Comparison of ENCODE assay signal across 8 cellular contexts in the genomic region with DNA sequence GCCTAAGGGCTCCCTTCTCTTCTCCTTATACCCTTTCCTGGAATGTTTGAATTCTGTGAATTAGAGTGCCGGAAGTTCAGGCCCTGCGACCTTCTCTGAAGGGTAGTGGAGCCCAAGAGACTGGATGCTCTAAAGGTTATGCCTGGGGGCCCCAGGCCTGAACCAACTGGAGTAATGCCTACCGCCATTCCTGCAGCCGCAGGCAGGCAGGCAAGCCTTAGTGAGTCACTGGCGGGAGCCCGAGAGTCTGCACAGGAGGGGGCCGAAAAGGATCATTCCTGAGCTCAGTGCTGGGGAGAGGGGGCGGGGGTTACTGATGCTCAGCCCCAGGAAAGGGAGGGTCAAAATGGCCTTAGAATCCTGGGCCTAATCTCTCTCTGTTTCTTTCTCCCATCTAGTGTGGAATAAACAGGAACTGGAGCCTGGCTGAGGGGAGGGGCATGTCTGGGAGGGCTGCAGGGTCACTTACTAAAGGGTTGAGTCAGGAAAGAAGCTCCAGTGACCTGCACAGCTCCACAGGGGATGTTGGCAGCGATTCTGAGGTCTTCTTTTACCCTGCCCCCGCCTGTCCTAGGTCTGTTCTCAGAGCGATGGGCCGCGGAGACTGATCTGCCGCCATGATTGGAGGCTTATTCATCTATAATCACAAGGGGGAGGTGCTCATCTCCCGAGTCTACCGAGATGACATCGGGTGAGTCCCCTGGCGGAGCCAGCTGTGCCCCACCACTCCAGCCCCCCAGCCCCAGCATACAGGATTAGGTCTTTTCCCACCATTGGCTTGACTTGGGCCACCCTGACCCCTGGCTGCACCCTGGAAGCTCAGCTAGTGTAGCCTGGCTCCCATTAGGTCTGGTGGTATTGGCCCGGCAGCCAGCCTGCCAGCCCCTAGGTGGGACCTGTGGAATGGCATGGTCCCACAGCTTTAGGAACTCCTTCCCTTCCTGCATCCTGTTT. TPM values are rescaled to one million over a fixed set of nuclear protein-coding genes. Genes with fewer than 3 reads are reported as not detected.
DNase-seq lines count a peak whose midpoint lies in the region; ATAC-seq and TF ChIP-seq lines count a peak whose summit lies in the region.

No MANE protein-coding gene starts in this region.

- DNase-seq in EH (ENCODE audit: low read depth) (peak; percentile 99), MV-4-11 (lab: John Stamatoyannopoulos, UW) (peak; percentile 83), amniotic epithelial cell (ENCODE audit: low read depth) (peak; percentile 97), right atrium auricular region (ENCODE audit: low spot score) (peak; percentile 87), posterior cingulate gyrus (peak in 7 of 10 donors; percentile 21 to 87 (median 38))

- intact Hi-C loops in posterior cingulate gyrus (cut with DNase I) = no loop called here

- no peak for TF ChIP-seq CTCF in right atrium auricular region (IDR thresholded peaks at IDR 0.05)

- H3K9me3 ChIP-seq in right atrium auricular region = no peaks in the 10 kb centered on the region

- peak overlapping the region; percentile 97 to 99 for H3K27ac ChIP-seq in right atrium auricular region

- peaks cover 53% of the 10 kb centered on the region for H3K36me3 ChIP-seq in right atrium auricular region

- ATAC-seq in HG03460 (IDR thresholded peaks at IDR 0.05; ENCODE audit: unreplicated experiment) (no peak), GM18858 (IDR thresholded peaks at IDR 0.05; ENCODE audit: unreplicated experiment) (no peak), HG02981 (IDR thresholded peaks at IDR 0.05; ENCODE audit: unreplicated experiment) (no peak)

- peaks cover 0 to 42% of the 10 kb centered on the region in 2 donors for H3K4me1 ChIP-seq in right atrium auricular region

- H3K4me3 ChIP-seq in right atrium auricular region = peak overlapping the region; percentile 99 to 100

- no peaks in the 10 kb centered on the region for H3K27me3 ChIP-seq in right atrium auricular region

RNA-seq across cellular contexts. Expression of a gene that starts 2.0 kb away (rescaled TPM):
- 100 to 1,000 TPM; 183 to 235 TPM for total RNA-seq in right atrium auricular region

RNA-seq across cellular contexts. Expression of a gene that starts 9.3 kb away (rescaled TPM):
- 10 to 100 TPM; 42.8 to 47.9 TPM for total RNA-seq in right atrium auricular region

RNA-seq across cellular contexts. Expression of a gene that starts 21.5 kb away (rescaled TPM):
- 10 to 100 TPM; 43.5 to 66.1 TPM for total RNA-seq in right atrium auricular region

RNA-seq across cellular contexts. Expression of a gene that starts 41.5 kb away (rescaled TPM):
- total RNA-seq in right atrium auricular region = 10 to 100 TPM; 19.6 to 24.3 TPM

RNA-seq across cellular contexts. Expression of a gene that starts 52.7 kb away (rescaled TPM):
- total RNA-seq in right atrium auricular region = not detected

Comparison
In these comparisons a context has a peak if more than half of its experiments do, and no peak if none do; other contexts are left out.
1. DNase-seq: peak in every context shown above with its lines; median percentile 99 in EH; 97 in amniotic epithelial cell; 87 in right atrium auricular region; 83 in MV-4-11; 38 in posterior cingulate gyrus.